1 cellular context compared by ENCODE assay signal in the genomic region with DNA sequence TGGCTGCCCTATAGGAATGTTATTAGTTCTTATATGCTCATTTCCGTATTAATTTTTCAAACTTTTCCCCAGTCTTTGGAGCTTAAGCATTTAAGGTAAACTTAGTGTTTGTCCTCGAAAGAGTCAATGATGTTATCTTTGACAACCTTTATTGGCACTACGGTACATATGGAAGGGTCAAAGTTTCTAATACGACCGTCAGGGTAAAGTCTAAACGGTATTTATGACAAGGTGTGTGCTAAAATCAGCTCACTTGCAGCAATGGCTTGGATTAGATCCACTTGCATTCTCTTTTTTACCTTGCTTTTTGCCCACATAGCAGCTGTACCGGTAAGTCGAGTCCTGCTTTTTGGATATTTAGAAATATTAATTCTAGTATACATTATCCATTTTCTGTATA.
TF ChIP-seq lines count a peak whose summit lies in the region.

A gene with protein sequence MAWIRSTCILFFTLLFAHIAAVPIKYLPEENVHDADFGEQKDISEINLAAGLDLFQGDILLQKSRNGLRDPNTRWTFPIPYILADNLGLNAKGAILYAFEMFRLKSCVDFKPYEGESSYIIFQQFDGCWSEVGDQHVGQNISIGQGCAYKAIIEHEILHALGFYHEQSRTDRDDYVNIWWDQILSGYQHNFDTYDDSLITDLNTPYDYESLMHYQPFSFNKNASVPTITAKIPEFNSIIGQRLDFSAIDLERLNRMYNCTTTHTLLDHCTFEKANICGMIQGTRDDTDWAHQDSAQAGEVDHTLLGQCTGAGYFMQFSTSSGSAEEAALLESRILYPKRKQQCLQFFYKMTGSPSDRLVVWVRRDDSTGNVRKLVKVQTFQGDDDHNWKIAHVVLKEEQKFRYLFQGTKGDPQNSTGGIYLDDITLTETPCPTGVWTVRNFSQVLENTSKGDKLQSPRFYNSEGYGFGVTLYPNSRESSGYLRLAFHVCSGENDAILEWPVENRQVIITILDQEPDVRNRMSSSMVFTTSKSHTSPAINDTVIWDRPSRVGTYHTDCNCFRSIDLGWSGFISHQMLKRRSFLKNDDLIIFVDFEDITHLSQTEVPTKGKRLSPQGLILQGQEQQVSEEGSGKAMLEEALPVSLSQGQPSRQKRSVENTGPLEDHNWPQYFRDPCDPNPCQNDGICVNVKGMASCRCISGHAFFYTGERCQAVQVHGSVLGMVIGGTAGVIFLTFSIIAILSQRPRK (plus strand): TSS at position 252 of the 400 bp plus-strand sequence. CDS start 10 bp downstream, at position 262.

TF ChIP-seq in HepG2, 621 proteins besides CTCF, POLR2A, EP300 and RAD21 (continued from another document and continues in another):
- TF ChIP-seq, protein P1, sequence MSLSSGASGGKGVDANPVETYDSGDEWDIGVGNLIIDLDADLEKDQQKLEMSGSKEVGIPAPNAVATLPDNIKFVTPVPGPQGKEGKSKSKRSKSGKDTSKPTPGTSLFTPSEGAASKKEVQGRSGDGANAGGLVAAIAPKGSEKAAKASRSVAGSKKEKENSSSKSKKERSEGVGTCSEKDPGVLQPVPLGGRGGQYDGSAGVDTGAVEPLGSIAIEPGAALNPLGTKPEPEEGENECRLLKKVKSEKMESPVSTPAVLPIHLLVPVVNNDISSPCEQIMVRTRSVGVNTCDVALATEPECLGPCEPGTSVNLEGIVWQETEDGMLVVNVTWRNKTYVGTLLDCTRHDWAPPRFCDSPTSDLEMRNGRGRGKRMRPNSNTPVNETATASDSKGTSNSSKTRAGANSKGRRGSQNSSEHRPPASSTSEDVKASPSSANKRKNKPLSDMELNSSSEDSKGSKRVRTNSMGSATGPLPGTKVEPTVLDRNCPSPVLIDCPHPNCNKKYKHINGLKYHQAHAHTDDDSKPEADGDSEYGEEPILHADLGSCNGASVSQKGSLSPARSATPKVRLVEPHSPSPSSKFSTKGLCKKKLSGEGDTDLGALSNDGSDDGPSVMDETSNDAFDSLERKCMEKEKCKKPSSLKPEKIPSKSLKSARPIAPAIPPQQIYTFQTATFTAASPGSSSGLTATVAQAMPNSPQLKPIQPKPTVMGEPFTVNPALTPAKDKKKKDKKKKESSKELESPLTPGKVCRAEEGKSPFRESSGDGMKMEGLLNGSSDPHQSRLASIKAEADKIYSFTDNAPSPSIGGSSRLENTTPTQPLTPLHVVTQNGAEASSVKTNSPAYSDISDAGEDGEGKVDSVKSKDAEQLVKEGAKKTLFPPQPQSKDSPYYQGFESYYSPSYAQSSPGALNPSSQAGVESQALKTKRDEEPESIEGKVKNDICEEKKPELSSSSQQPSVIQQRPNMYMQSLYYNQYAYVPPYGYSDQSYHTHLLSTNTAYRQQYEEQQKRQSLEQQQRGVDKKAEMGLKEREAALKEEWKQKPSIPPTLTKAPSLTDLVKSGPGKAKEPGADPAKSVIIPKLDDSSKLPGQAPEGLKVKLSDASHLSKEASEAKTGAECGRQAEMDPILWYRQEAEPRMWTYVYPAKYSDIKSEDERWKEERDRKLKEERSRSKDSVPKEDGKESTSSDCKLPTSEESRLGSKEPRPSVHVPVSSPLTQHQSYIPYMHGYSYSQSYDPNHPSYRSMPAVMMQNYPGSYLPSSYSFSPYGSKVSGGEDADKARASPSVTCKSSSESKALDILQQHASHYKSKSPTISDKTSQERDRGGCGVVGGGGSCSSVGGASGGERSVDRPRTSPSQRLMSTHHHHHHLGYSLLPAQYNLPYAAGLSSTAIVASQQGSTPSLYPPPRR (CRISPR knock-in tag; IDR thresholded peaks at IDR 0.05; ENCODE audit: borderline replicate concordance), result peak; percentile 58; the same call in 1 of the 2 replicates
- TF ChIP-seq ZNF354B (CRISPR knock-in tag; IDR thresholded peaks at IDR 0.05) (no peak), MIER2 (CRISPR knock-in tag; IDR thresholded peaks at IDR 0.05) (no peak), SALL1 (CRISPR knock-in tag; IDR thresholded peaks at IDR 0.05) (no peak; the same call in 1 of the 2 replicates), SOX13 (IDR thresholded peaks at IDR 0.05) (no peak), SOX13 (CRISPR knock-in tag; conservative IDR thresholded peaks at IDR 0.05 in 1 of 2, IDR thresholded peaks at IDR 0.05 in 1 of 2) (peak in 1 of 2 experiments; percentile 39; a peak in 1 of 4 replicates), MIER3 (CRISPR knock-in tag; IDR thresholded peaks at IDR 0.05; ENCODE audit: borderline replicate concordance) (no peak), MTA3 (CRISPR knock-in tag; IDR thresholded peaks at IDR 0.05) (no peak), NFE2L2 (IDR thresholded peaks at IDR 0.05; ENCODE audit: low read length) (no peak), TCF7 (IDR thresholded peaks at IDR 0.05; ENCODE audit: low read depth) (0 out of 2 replicates have a peak, but pooled peaks have one; percentile 36), KMT2A (CRISPR knock-in tag; IDR thresholded peaks at IDR 0.05) (no peak), ADNP (CRISPR knock-in tag; IDR thresholded peaks at IDR 0.05) (no peak), ZNF773 (CRISPR knock-in tag; IDR thresholded peaks at IDR 0.05; ENCODE audit: borderline replicate concordance) (no peak), RXRB (CRISPR knock-in tag; IDR thresholded peaks at IDR 0.05; ENCODE audit: borderline replicate concordance) (0 out of 2 replicates have a peak, but pooled peaks have one; percentile 21), GTF2F1 (IDR thresholded peaks at IDR 0.05; ENCODE audit: low read length) (no peak), ZNF343 (CRISPR knock-in tag; IDR thresholded peaks at IDR 0.05) (no peak), ZNF101 (CRISPR knock-in tag; IDR thresholded peaks at IDR 0.05; ENCODE audit: borderline replicate concordance, low read depth) (no peak), KDM1A (CRISPR knock-in tag; IDR thresholded peaks at IDR 0.05) (no peak), PLRG1 (conservative IDR thresholded peaks at IDR 0.05) (no peak), ZNF510 (CRISPR knock-in tag; IDR thresholded peaks at IDR 0.05; ENCODE audit: low read depth) (no peak), PPARG (CRISPR knock-in tag; conservative IDR thresholded peaks at IDR 0.05) (0 out of 2 replicates have a peak, but pooled peaks have one; percentile 17), YY1 (IDR thresholded peaks at IDR 0.05; ENCODE audit: insufficient read depth, insufficient replicate concordance, low read depth, low read length) (no peak), NAIF1 (CRISPR knock-in tag; IDR thresholded peaks at IDR 0.05; ENCODE audit: borderline replicate concordance) (no peak), MXD4 (CRISPR knock-in tag; IDR thresholded peaks at IDR 0.05) (no peak), ZNF589 (CRISPR knock-in tag; conservative IDR thresholded peaks at IDR 0.05) (no peak), ZNF232 (CRISPR knock-in tag; IDR thresholded peaks at IDR 0.05; ENCODE audit: borderline replicate concordance) (no peak), HNF4G (IDR thresholded peaks at IDR 0.05; ENCODE audit: borderline replicate concordance, low read depth, low read length) (peak; percentile 77), HNF4G (CRISPR knock-in tag; IDR thresholded peaks at IDR 0.05; ENCODE audit: borderline replicate concordance, low read depth) (0 out of 2 replicates have a peak, but pooled peaks have one; percentile 29), RELA (CRISPR knock-in tag; IDR thresholded peaks at IDR 0.05) (no peak), ATAD3A (CRISPR knock-in tag; IDR thresholded peaks at IDR 0.05) (no peak), RORA (CRISPR knock-in tag; IDR thresholded peaks at IDR 0.05) (no peak), SRSF9 (IDR thresholded peaks at IDR 0.05; ENCODE audit: borderline replicate concordance, insufficient read depth, low read depth, low read length, poor library complexity, severe bottlenecking) (no peak), FIP1L1 (IDR thresholded peaks at IDR 0.05; ENCODE audit: borderline replicate concordance, insufficient read depth, low read depth, low read length) (no peak), NFKB2 (CRISPR knock-in tag; IDR thresholded peaks at IDR 0.05; ENCODE audit: borderline replicate concordance) (no peak), RFX3 (CRISPR knock-in tag; IDR thresholded peaks at IDR 0.05) (no peak), KAT7 (CRISPR knock-in tag; IDR thresholded peaks at IDR 0.05; ENCODE audit: borderline replicate concordance) (no peak), THYN1 (CRISPR knock-in tag; IDR thresholded peaks at IDR 0.05; ENCODE audit: borderline replicate concordance, low read depth) (no peak), ZSCAN22 (CRISPR knock-in tag; IDR thresholded peaks at IDR 0.05) (no peak), GRHL1 (CRISPR knock-in tag; conservative IDR thresholded peaks at IDR 0.05) (no peak), ZFY (CRISPR knock-in tag; IDR thresholded peaks at IDR 0.05) (no peak), ZNF879 (CRISPR knock-in tag; IDR thresholded peaks at IDR 0.05) (no peak), ERF (CRISPR knock-in tag; IDR thresholded peaks at IDR 0.05) (no peak), CSRNP2 (CRISPR knock-in tag; conservative IDR thresholded peaks at IDR 0.05; ENCODE audit: low read depth) (no peak), FOXO4 (CRISPR knock-in tag; conservative IDR thresholded peaks at IDR 0.05) (no peak)
- TF ChIP-seq, protein P2, sequence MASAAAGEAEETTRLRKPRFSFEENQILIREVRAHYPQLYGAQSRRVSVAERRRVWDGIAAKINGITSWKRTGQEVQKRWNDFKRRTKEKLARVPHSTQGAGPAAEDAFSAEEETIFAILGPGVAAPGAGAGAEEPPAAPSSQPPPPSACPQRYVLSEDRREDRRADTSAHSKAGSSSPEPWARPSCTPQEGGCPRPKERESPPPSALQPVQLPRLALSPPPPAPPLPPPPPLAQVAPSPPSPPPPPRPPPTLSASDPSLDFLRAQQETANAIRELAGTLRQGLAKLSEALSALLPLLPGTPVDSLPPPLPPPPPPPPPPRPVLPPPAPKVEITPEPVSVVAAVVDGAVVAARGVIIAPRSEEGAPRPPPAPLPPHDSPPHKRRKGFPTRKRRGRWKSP (CRISPR knock-in tag; IDR thresholded peaks at IDR 0.05), result no peak
- TF ChIP-seq, protein P3, sequence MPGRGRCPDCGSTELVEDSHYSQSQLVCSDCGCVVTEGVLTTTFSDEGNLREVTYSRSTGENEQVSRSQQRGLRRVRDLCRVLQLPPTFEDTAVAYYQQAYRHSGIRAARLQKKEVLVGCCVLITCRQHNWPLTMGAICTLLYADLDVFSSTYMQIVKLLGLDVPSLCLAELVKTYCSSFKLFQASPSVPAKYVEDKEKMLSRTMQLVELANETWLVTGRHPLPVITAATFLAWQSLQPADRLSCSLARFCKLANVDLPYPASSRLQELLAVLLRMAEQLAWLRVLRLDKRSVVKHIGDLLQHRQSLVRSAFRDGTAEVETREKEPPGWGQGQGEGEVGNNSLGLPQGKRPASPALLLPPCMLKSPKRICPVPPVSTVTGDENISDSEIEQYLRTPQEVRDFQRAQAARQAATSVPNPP (CRISPR knock-in tag; IDR thresholded peaks at IDR 0.05), result no peak
- TF ChIP-seq, protein P4, sequence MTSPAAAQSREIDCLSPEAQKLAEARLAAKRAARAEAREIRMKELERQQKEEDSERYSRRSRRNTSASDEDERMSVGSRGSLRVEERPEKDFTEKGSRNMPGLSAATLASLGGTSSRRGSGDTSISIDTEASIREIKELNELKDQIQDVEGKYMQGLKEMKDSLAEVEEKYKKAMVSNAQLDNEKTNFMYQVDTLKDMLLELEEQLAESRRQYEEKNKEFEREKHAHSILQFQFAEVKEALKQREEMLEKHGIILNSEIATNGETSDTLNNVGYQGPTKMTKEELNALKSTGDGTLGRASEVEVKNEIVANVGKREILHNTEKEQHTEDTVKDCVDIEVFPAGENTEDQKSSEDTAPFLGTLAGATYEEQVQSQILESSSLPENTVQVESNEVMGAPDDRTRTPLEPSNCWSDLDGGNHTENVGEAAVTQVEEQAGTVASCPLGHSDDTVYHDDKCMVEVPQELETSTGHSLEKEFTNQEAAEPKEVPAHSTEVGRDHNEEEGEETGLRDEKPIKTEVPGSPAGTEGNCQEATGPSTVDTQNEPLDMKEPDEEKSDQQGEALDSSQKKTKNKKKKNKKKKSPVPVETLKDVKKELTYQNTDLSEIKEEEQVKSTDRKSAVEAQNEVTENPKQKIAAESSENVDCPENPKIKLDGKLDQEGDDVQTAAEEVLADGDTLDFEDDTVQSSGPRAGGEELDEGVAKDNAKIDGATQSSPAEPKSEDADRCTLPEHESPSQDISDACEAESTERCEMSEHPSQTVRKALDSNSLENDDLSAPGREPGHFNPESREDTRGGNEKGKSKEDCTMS (CRISPR knock-in tag; conservative IDR thresholded peaks at IDR 0.05), result no peak
- TF ChIP-seq, protein P5, sequence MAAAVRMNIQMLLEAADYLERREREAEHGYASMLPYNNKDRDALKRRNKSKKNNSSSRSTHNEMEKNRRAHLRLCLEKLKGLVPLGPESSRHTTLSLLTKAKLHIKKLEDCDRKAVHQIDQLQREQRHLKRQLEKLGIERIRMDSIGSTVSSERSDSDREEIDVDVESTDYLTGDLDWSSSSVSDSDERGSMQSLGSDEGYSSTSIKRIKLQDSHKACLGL (CRISPR knock-in tag; IDR thresholded peaks at IDR 0.05), result no peak
